ENCODE assay signal across 6 cellular contexts in genomic region chr2:186947516-186947915, GRCh38.
"Had no signal": no experiment of that assay in that cellular context is flagged by ENCODE, and none has a peak within 500 bp of the region (broad histone marks: within the 10 kb centered on the region; RNA-seq: fewer than 3 reads in every experiment).

No MANE protein-coding gene starts in this region.

- H3K36me3 ChIP-seq: HAP-1 had no signal

- H3K27ac ChIP-seq: GM23248, HL-60 had no signal

- H3K9ac ChIP-seq: GM23248 had no signal

- H2AFZ ChIP-seq: GM23248 had no signal

- H3K4me3 ChIP-seq: GM23248, HAP-1 had no signal

- H3K4me1 ChIP-seq: HAP-1 had no signal

- DNase-seq: GM23248, GOT3, H7, HFFc6 had no signal
